12 cellular contexts compared by ENCODE assay signal in the genomic region with DNA sequence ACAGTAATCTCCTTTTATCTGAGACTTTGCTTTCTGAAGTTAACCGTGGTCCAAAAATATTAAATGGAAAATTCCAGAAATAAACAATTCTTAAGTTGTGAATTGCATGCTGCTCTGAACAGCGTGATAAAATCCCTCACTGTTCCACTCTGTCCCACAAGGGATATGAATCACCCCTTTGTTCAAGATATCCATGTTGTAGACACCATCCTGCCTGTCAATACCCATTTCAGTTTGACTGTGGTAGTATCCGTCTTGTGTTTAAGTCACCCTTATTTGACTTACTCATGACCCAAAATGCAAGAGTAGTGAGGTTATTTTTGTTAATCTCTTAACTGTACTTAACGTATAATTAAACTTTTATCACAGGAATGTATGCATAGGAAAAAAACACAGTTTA. TPM values are rescaled to one million over a fixed set of nuclear protein-coding genes. Genes with fewer than 3 reads are reported as not detected.
DNase-seq lines count a peak whose midpoint lies in the region; ATAC-seq, FAIRE-seq and TF ChIP-seq lines count a peak whose summit lies in the region.
"Had no signal": no experiment of that assay in that cellular context is flagged by ENCODE, and none has a peak within 500 bp of the region (broad histone marks: within the 10 kb centered on the region; RNA-seq: fewer than 3 reads in every experiment).

No MANE protein-coding gene starts in this region.

- peaks cover 8% of the 10 kb centered on the region for H4K20me1 ChIP-seq in keratinocyte (ENCODE audit: control insufficient read depth, extremely low read depth, insufficient read depth, low read length)

- DNase-seq in Right ventricle myocardium superior, result no peak
- DNase-seq in right atrium auricular region (ENCODE audit: low spot score), result no peak
- DNase-seq in choroid plexus epithelial cell (ENCODE audit: low read depth), result peak; percentile 65
- peak; percentile 2 for DNase-seq in keratinocyte (ENCODE audit: low read depth, low spot score)
- no peak for DNase-seq in NOMO-1 (lab: John Stamatoyannopoulos, UW; ENCODE audit: unreplicated experiment in 2 of 2)
- DNase-seq in DMS153 (lab: John Stamatoyannopoulos, UW), result no peak
- DNase-seq in HuH-7.5 (ENCODE audit: low spot score), result no peak
- DNase-seq in stimulated activated CD4-positive, alpha-beta T cell treated with anti-CD3 and anti-CD28 coated beads, Interleukin-4, amount 100 ng/mL, for 1 hour, result no peak
- DNase-seq: AML-193, left cardiac atrium, MG63 had no signal

- ATAC-seq in Right ventricle myocardium superior (ENCODE audit: poor library complexity), result peak; percentile 64

- H3K27me3 ChIP-seq in right atrium auricular region, result no peaks in the 10 kb centered on the region
- H3K27me3 ChIP-seq in keratinocyte (ENCODE audit: control insufficient read depth, extremely low read depth, insufficient read depth, low read length), result no peaks in the 10 kb centered on the region
- H3K27me3 ChIP-seq: MG63 had no signal

- H3K27ac ChIP-seq in right atrium auricular region, result no peak overlapping the region
- H3K27ac ChIP-seq in keratinocyte (ENCODE audit: control insufficient read depth, insufficient read depth, low read length), result no peak overlapping the region

- no peak overlapping the region for H3K4me3 ChIP-seq in right atrium auricular region
- H3K4me3 ChIP-seq in choroid plexus epithelial cell (ENCODE audit: low read depth, low read length), result no peak overlapping the region
- no peak overlapping the region for H3K4me3 ChIP-seq in keratinocyte (ENCODE audit: control insufficient read depth in 2 of 3, extremely low read depth in 1 of 3, insufficient read depth in 2 of 3, low read depth in 1 of 3, low read length in 3 of 3)
- H3K4me3 ChIP-seq: MG63 had no signal

- no peaks in the 10 kb centered on the region for H3K9me3 ChIP-seq in right atrium auricular region
- no peaks in the 10 kb centered on the region for H3K9me3 ChIP-seq in keratinocyte (ENCODE audit: control insufficient read depth, low read depth, low read length)
- H3K9me3 ChIP-seq: MG63 had no signal

- no peak overlapping the region for H3K9ac ChIP-seq in keratinocyte (ENCODE audit: control insufficient read depth, extremely low read depth, insufficient read depth, low read length)

- peak; percentile 87 for FAIRE-seq in keratinocyte (lab: Jason Lieb, UNC)
- FAIRE-seq: G401.6 had no signal

- intact Hi-C loops in Right ventricle myocardium superior (cut with DNase I), result no loop called here

- no peak for TF ChIP-seq CTCF in right atrium auricular region (IDR thresholded peaks at IDR 0.05)
- no peak for TF ChIP-seq CTCF in choroid plexus epithelial cell (conservative IDR thresholded peaks at IDR 0.05; ENCODE audit: low read depth, low read length)
- TF ChIP-seq CTCF in keratinocyte (optimal IDR thresholded peaks at IDR 0.05 in 1 of 3, IDR thresholded peaks at IDR 0.05 in 1 of 3, conservative IDR thresholded peaks at IDR 0.05 in 1 of 3; ENCODE audit: extremely low read depth in 1 of 3, insufficient read depth in 2 of 3, low read length in 3 of 3), result no peak

- H3K79me2 ChIP-seq in keratinocyte (ENCODE audit: control insufficient read depth, insufficient read depth, low read length), result peaks cover 89% of the 10 kb centered on the region

- H3K4me2 ChIP-seq in keratinocyte (ENCODE audit: control insufficient read depth, extremely low read depth, insufficient read depth, low read depth, low read length), result no peak overlapping the region

- H3K36me3 ChIP-seq in right atrium auricular region (no peaks in the 10 kb centered on the region), keratinocyte (ENCODE audit: control insufficient read depth in 2 of 2, extremely low read depth in 1 of 2, insufficient read depth in 2 of 2, low read length in 2 of 2) (no peaks in the 10 kb centered on the region)
- H3K36me3 ChIP-seq: MG63 had no signal

- dilution Hi-C loops in keratinocyte (cut with MboI; ENCODE audit: extremely low pct_ligation_motif_present, low sequenced_read_pairs), result no loop called here

- peaks cover 2% of the 10 kb centered on the region for H3K9me1 ChIP-seq in keratinocyte (ENCODE audit: control insufficient read depth, extremely low read depth, insufficient read depth, low read length)

- H2AFZ ChIP-seq in keratinocyte (ENCODE audit: control insufficient read depth, low read length), result no peak overlapping the region

- H3K4me1 ChIP-seq in right atrium auricular region, result peaks cover 0 to 45% of the 10 kb centered on the region in 2 donors
- H3K4me1 ChIP-seq in keratinocyte (ENCODE audit: control insufficient read depth, extremely low read depth, insufficient read depth, low read length), result peaks cover 19% of the 10 kb centered on the region

RNA-seq across cellular contexts. Expression of gene RYBP, which starts 33.2 kb away (rescaled TPM):
- 6.4 TPM for total RNA-seq in Right ventricle myocardium superior
- 1 to 10 TPM; 7.9 to 9.3 TPM for total RNA-seq in right atrium auricular region
- polyA plus RNA-seq in keratinocyte, result 5.3 to 8.8 TPM (median 5.7 TPM) in 3 replicates
- polyA plus RNA-seq in keratinocyte (2011; ENCODE audit: low read depth), result 5.0 TPM
- 5.3 and 9.5 TPM in 2 replicates for polyA plus RNA-seq in keratinocyte (2011; cell fraction: cytosol; rRNA removed)
- polyA plus RNA-seq in keratinocyte (2011; cell fraction: nucleus; rRNA removed), result 6.6 and 8.5 TPM in 2 replicates
- 6.1 and 9.1 TPM in 2 replicates for polyA plus RNA-seq in keratinocyte (2012; ENCODE audit: low replicate concordance)
- 1.1 to 6.6 TPM (median 4.3 TPM) in 3 replicates for polyA minus RNA-seq in keratinocyte
- 5.9 TPM for polyA minus RNA-seq in keratinocyte (2011; cell fraction: cytosol; rRNA and poly(A)+ RNA removed)
- 3.8 and 7.0 TPM in 2 replicates for polyA minus RNA-seq in keratinocyte (2011; cell fraction: nucleus; rRNA and poly(A)+ RNA removed)

Comparison
In these comparisons a context has a peak if more than half of its experiments do, and no peak if none do; other contexts are left out.
1. DNase-seq: peak in choroid plexus epithelial cell (single experiment) and keratinocyte (single experiment); none in Right ventricle myocardium superior (single experiment), right atrium auricular region (single experiment), NOMO-1 (0 of 2), DMS153 (single experiment), HuH-7.5 (single experiment) and stimulated activated CD4-positive, alpha-beta T cell treated with anti-CD3 and anti-CD28 coated beads, Interleukin-4, amount 100 ng/mL, for 1 hour (single experiment).